In genomic region chr1:116769050-116769449, GRCh38 we compare ENCODE assay signal across 12 cellular contexts. TPM values are rescaled to one million over a fixed set of nuclear protein-coding genes. Genes with fewer than 3 reads are reported as not detected.
DNase-seq lines count a peak whose midpoint lies in the region; ATAC-seq and TF ChIP-seq lines count a peak whose summit lies in the region.
"Had no signal": no experiment of that assay in that cellular context is flagged by ENCODE, and none has a peak within 500 bp of the region (broad histone marks: within the 10 kb centered on the region; RNA-seq: fewer than 3 reads in every experiment).

No MANE protein-coding gene starts in this region.

- H3K36me3 Mint-ChIP-seq in activated T-helper 2 cell treated with anti-CD3 and anti-CD28 coated beads, Interferon-gamma antibody, Interleukin-2, Interleukin-4, amounts not matched to agents 10 μg/mL and 5 μg/mL and 100 μg/mL, durations not matched to agents 14 hours and 24 hours and 36 hours (ENCODE audit: low read depth): peaks cover 89% of the 10 kb centered on the region

- no peak for TF ChIP-seq POLR2A in vagina (IDR thresholded peaks at IDR 0.05)

- no peak for TF ChIP-seq CTCF in vagina (IDR thresholded peaks at IDR 0.05)

- peak overlapping the region; percentile 100 for H3K27ac Mint-ChIP-seq in activated T-helper 2 cell treated with anti-CD3 and anti-CD28 coated beads, Interferon-gamma antibody, Interleukin-2, Interleukin-4, amounts not matched to agents 10 μg/mL and 5 μg/mL and 100 μg/mL, durations not matched to agents 14 hours and 24 hours and 36 hours

- 23% methylated on average over 7 of the region's 7 CpGs for WGBS in thymus

- peak overlapping the region; percentile 66 for H3K4me3 Mint-ChIP-seq in activated T-helper 2 cell treated with anti-CD3 and anti-CD28 coated beads, Interferon-gamma antibody, Interleukin-2, Interleukin-4, amounts not matched to agents 10 μg/mL and 5 μg/mL and 100 μg/mL, durations not matched to agents 14 hours and 24 hours and 36 hours (ENCODE audit: low read depth)

- peaks cover 90% of the 10 kb centered on the region for H3K4me1 Mint-ChIP-seq in activated T-helper 2 cell treated with anti-CD3 and anti-CD28 coated beads, Interferon-gamma antibody, Interleukin-2, Interleukin-4, amounts not matched to agents 10 μg/mL and 5 μg/mL and 100 μg/mL, durations not matched to agents 14 hours and 24 hours and 36 hours (ENCODE audit: low read depth)

- H3K27me3 Mint-ChIP-seq in activated T-helper 2 cell treated with anti-CD3 and anti-CD28 coated beads, Interferon-gamma antibody, Interleukin-2, Interleukin-4, amounts not matched to agents 10 μg/mL and 5 μg/mL and 100 μg/mL, durations not matched to agents 14 hours and 24 hours and 36 hours (ENCODE audit: low read depth): no peaks in the 10 kb centered on the region

- peaks cover 12% of the 10 kb centered on the region for H3K9me3 Mint-ChIP-seq in activated T-helper 2 cell treated with anti-CD3 and anti-CD28 coated beads, Interferon-gamma antibody, Interleukin-2, Interleukin-4, amounts not matched to agents 10 μg/mL and 5 μg/mL and 100 μg/mL, durations not matched to agents 14 hours and 24 hours and 36 hours

- peak; percentile 45 for DNase-seq in stimulated activated CD4-positive, alpha-beta T cell treated with anti-CD3 and anti-CD28 coated beads, Interleukin-15, amount 100 ng/mL, for 24 hours
- no peak for DNase-seq in stimulated activated CD4-positive, alpha-beta T cell treated with anti-CD3 and anti-CD28 coated beads, Interleukin-12 subunit alpha, Interleukin-12 subunit beta, amount 100 ng/mL, for 4 hours
- no peak for DNase-seq in activated T-helper 2 cell treated with anti-CD3 and anti-CD28 coated beads, Interferon-gamma antibody, Interleukin-2, Interleukin-4, amounts not matched to agents 10 μg/mL and 5 μg/mL and 100 μg/mL, durations not matched to agents 14 hours and 24 hours and 36 hours (ENCODE audit: low spot score)
- no peak for DNase-seq in vagina (ENCODE audit: extremely low spot score in 2 of 2)
- DNase-seq: IMR-90, NCI-H2107, right lobe of liver had no signal

- intact Hi-C loops in activated T-helper 2 cell treated with anti-CD3 and anti-CD28 coated beads, Interferon-gamma antibody, Interleukin-2, Interleukin-4, amounts not matched to agents 10 μg/mL and 5 μg/mL and 100 μg/mL, durations not matched to agents 14 hours and 24 hours and 36 hours (cut with micrococcal nuclease): loop anchor here (1.0 to 5.0 kb wide), 8 partner anchors 14 to 105 kb away; partner anchors contain the start of gene CD2
- intact Hi-C loops in vagina (cut with DNase I): no loop called here

- H3K36me3 ChIP-seq in thymus (ENCODE audit: control insufficient read depth, insufficient read depth): peaks cover 49% of the 10 kb centered on the region
- no peaks in the 10 kb centered on the region for H3K36me3 ChIP-seq in vagina
- H3K36me3 ChIP-seq: right lobe of liver had no signal

- H3K4me1 ChIP-seq in thymus (ENCODE audit: control insufficient read depth, insufficient read depth, low read length) (peaks cover 76% of the 10 kb centered on the region), vagina (peaks cover 2% of the 10 kb centered on the region)
- H3K4me1 ChIP-seq: right lobe of liver had no signal

- H3K27me3 ChIP-seq in thymus (ENCODE audit: control insufficient read depth, insufficient read depth): no peaks in the 10 kb centered on the region
- no peaks in the 10 kb centered on the region for H3K27me3 ChIP-seq in vagina
- H3K27me3 ChIP-seq: right lobe of liver had no signal

- H3K27ac ChIP-seq in thymus (ENCODE audit: low read depth): peak overlapping the region; percentile 98
- no peak overlapping the region for H3K27ac ChIP-seq in vagina
- H3K27ac ChIP-seq: right lobe of liver, RWPE1 had no signal

- ATAC-seq in HG03457 (IDR thresholded peaks at IDR 0.05; ENCODE audit: unreplicated experiment) (peak; percentile 22), GM18873 (IDR thresholded peaks at IDR 0.05; ENCODE audit: low FRiP score, unreplicated experiment) (no peak), GM21526 (IDR thresholded peaks at IDR 0.05; ENCODE audit: low FRiP score, unreplicated experiment) (no peak)

- H3K4me3 ChIP-seq in thymus (ENCODE audit: low read length): peak overlapping the region; percentile 21
- no peak overlapping the region for H3K4me3 ChIP-seq in vagina
- H3K4me3 ChIP-seq: right lobe of liver had no signal

- H3K9me3 ChIP-seq in thymus (ENCODE audit: control insufficient read depth) (no peaks in the 10 kb centered on the region), vagina (no peaks in the 10 kb centered on the region)
- H3K9me3 ChIP-seq: right lobe of liver had no signal

RNA-seq across cellular contexts. Expression of gene CD2, which starts 14.8 kb away (rescaled TPM):
- 284 and 304 TPM in 2 replicates for total RNA-seq in activated T-helper 2 cell treated with anti-CD3 and anti-CD28 coated beads, Interferon-gamma antibody, Interleukin-2, Interleukin-4, amounts not matched to agents 10 μg/mL and 5 μg/mL and 100 μg/mL, durations not matched to agents 14 hours and 24 hours and 36 hours
- 244 TPM for polyA plus RNA-seq in thymus
- total RNA-seq in vagina: 8.3 TPM
- total RNA-seq: IMR-90 had no signal
- polyA plus RNA-seq: IMR-90 had no signal

Comparison
In these comparisons a context has a peak if more than half of its experiments do, and no peak if none do; other contexts are left out.
1. RNA of gene CD2, which starts 14.8 kb away (total RNA-seq): 284 to 304 TPM in activated T-helper 2 cell treated with anti-CD3 and anti-CD28 coated beads, Interferon-gamma antibody, Interleukin-2, Interleukin-4, amounts not matched to agents 10 μg/mL and 5 μg/mL and 100 μg/mL, durations not matched to agents 14 hours and 24 hours and 36 hours; 8.3 TPM in vagina (single experiment); every median in the first group is over 10 times any median in the second.